In genomic region chr12:75389706-75390105, GRCh38 we compare ENCODE assay signal across 10 cellular contexts. TPM values are rescaled to one million over a fixed set of nuclear protein-coding genes. Genes with fewer than 3 reads are reported as not detected.
DNase-seq lines count a peak whose midpoint lies in the region; ATAC-seq and TF ChIP-seq lines count a peak whose summit lies in the region.
"Had no signal": no experiment of that assay in that cellular context is flagged by ENCODE, and none has a peak within 500 bp of the region (broad histone marks: within the 10 kb centered on the region; RNA-seq: fewer than 3 reads in every experiment).

No MANE protein-coding gene starts in this region.

- no peak for TF ChIP-seq CTCF in activated B cell treated with CpG ODN at 0.5 μM for 24 hours (IDR thresholded peaks at IDR 0.05)
- TF ChIP-seq CTCF in glutamatergic neuron (IDR thresholded peaks at IDR 0.05; ENCODE audit: partially characterized antibody, unreplicated experiment): no peak
- no peak for TF ChIP-seq CTCF in stomach (IDR thresholded peaks at IDR 0.05)

- peak overlapping the region; percentile 8 to 60 (median 52) for H3K4me3 ChIP-seq in stomach

- peaks cover 0 to 4% (median 0%) of the 10 kb centered on the region in 3 donors for H3K9me3 Mint-ChIP-seq in IgD-negative memory B cell
- no peaks in the 10 kb centered on the region for H3K9me3 Mint-ChIP-seq in activated B cell treated with CpG ODN at 0.5 μM for 24 hours
- peaks cover 2% of the 10 kb centered on the region for H3K9me3 Mint-ChIP-seq in glutamatergic neuron (ENCODE audit: unreplicated experiment)

- peak overlapping the region in 4 of 5 donors; percentile 87 to 95 (median 90) for H3K27ac ChIP-seq in stomach
- H3K27ac ChIP-seq: RWPE1 had no signal

- peaks cover 2% of the 10 kb centered on the region for H3K36me3 Mint-ChIP-seq in IgD-negative memory B cell
- peaks cover 4% of the 10 kb centered on the region for H3K36me3 Mint-ChIP-seq in activated B cell treated with CpG ODN at 0.5 μM for 24 hours (ENCODE audit: low read depth)
- no peaks in the 10 kb centered on the region for H3K36me3 Mint-ChIP-seq in glutamatergic neuron (ENCODE audit: unreplicated experiment)

- H3K27ac Mint-ChIP-seq in IgD-negative memory B cell (peak overlapping the region in 1 of 3 donors; percentile 85), activated B cell treated with CpG ODN at 0.5 μM for 24 hours (peak overlapping the region; percentile 97), glutamatergic neuron (ENCODE audit: unreplicated experiment) (no peak overlapping the region)

- H3K9me3 ChIP-seq in stomach: no peaks in the 10 kb centered on the region

- DNase-seq in activated B cell treated with CpG ODN at 0.5 μM for 24 hours (no peak), glutamatergic neuron (no peak), stomach (no peak), COR-L47 (lab: John Stamatoyannopoulos, UW) (no peak), GOT3 (lab: John Stamatoyannopoulos, UW) (no peak)

- intact Hi-C loops in activated B cell treated with CpG ODN at 0.5 μM for 24 hours (cut with micrococcal nuclease): loop anchor here (2.0 to 10.0 kb wide), 4 partner anchors 48 to 1675 kb away; partner anchors contain the start of genes E2F7 and OSBPL8
- intact Hi-C loops in stomach (cut with DNase I; ENCODE audit: low total_unique reads): no loop called here

- POLR2A ChIA-PET in activated B cell treated with CpG ODN at 0.5 μM for 24 hours (lab: Charles Lee): interaction anchor here (0.5 to 3.6 kb wide), 4 partner anchors 9 to 1583 kb away, joined by 3 to 11 read pairs (median 6); partner anchors contain the start of gene BBS10

- no peaks in the 10 kb centered on the region for H3K36me3 ChIP-seq in stomach
- H3K36me3 ChIP-seq: brain microvascular endothelial cell had no signal

- no peak for ATAC-seq in activated B cell treated with CpG ODN at 0.5 μM for 24 hours (ENCODE audit: low read depth)
- no peak for ATAC-seq in GM18519 (IDR thresholded peaks at IDR 0.05; ENCODE audit: low FRiP score, unreplicated experiment)

- TF ChIP-seq EP300 in stomach (IDR thresholded peaks at IDR 0.05): no peak

- H3K27me3 ChIP-seq in stomach: no peaks in the 10 kb centered on the region
- H3K27me3 ChIP-seq: brain microvascular endothelial cell had no signal

- WGBS in stomach, 5 donors: 19 to 41% (median 24%) methylated on average over 1 of the region's 1 CpG

- CTCF ChIA-PET in activated B cell treated with CpG ODN at 0.5 μM for 24 hours (lab: Charles Lee): no interaction called here

- H3K4me1 ChIP-seq in stomach: peaks cover 13 to 29% (median 18%) of the 10 kb centered on the region in 4 donors

- H3K4me3 Mint-ChIP-seq in IgD-negative memory B cell (peak overlapping the region in 3 of 4 donors; percentile 63 to 97 (median 95)), activated B cell treated with CpG ODN at 0.5 μM for 24 hours (peak overlapping the region; percentile 94), glutamatergic neuron (ENCODE audit: unreplicated experiment) (peak overlapping the region; percentile 45)

- no peak for TF ChIP-seq POLR2A in stomach (IDR thresholded peaks at IDR 0.05)

- peaks cover 9 to 38% (median 37%) of the 10 kb centered on the region in 3 donors for H3K4me1 Mint-ChIP-seq in IgD-negative memory B cell
- H3K4me1 Mint-ChIP-seq in activated B cell treated with CpG ODN at 0.5 μM for 24 hours: peaks cover 38% of the 10 kb centered on the region
- peaks cover 9% of the 10 kb centered on the region for H3K4me1 Mint-ChIP-seq in glutamatergic neuron (ENCODE audit: low read depth, unreplicated experiment)

- H3K27me3 Mint-ChIP-seq in IgD-negative memory B cell: no peaks in the 10 kb centered on the region
- no peaks in the 10 kb centered on the region for H3K27me3 Mint-ChIP-seq in activated B cell treated with CpG ODN at 0.5 μM for 24 hours
- no peaks in the 10 kb centered on the region for H3K27me3 Mint-ChIP-seq in glutamatergic neuron (ENCODE audit: unreplicated experiment)

RNA-seq across cellular contexts. Expression of gene GLIPR1L2, which starts 1.2 kb away (rescaled TPM):
- 1.6 TPM for polyA plus RNA-seq in IgD-negative memory B cell
- 0.20 TPM in 1 of 2 replicates, not detected in the other for total RNA-seq in activated B cell treated with CpG ODN at 0.5 μM for 24 hours
- total RNA-seq in glutamatergic neuron (ENCODE audit: unreplicated experiment): not detected
- total RNA-seq in stomach: not detected
- under 1 TPM; 0.46 to 0.93 (median 0.78) TPM for polyA plus RNA-seq in stomach

RNA-seq across cellular contexts. Expression of gene GLIPR1L1, which starts 55.2 kb away (rescaled TPM):
- not detected for polyA plus RNA-seq in IgD-negative memory B cell
- not detected in 2 replicates for total RNA-seq in activated B cell treated with CpG ODN at 0.5 μM for 24 hours
- total RNA-seq in glutamatergic neuron (ENCODE audit: unreplicated experiment): not detected
- total RNA-seq in stomach: not detected
- not detected for polyA plus RNA-seq in stomach
- total RNA-seq: mononuclear cell had no signal

RNA-seq across cellular contexts. Expression of gene CAPS2, which starts 59.6 kb away (rescaled TPM):
- polyA plus RNA-seq in IgD-negative memory B cell (1.5 TPM), stomach (1 to 10 TPM; 1.7 to 3.7 (median 1.8) TPM)
- total RNA-seq in activated B cell treated with CpG ODN at 0.5 μM for 24 hours (3.1 and 3.8 TPM in 2 replicates), glutamatergic neuron (ENCODE audit: unreplicated experiment) (6.8 TPM), stomach (10 to 100 TPM in 3 of 5 donors, 1 to 10 TPM in 2; 1.3 to 74.7 (median 16.5) TPM)

Comparison
In these comparisons a context has a peak if more than half of its experiments do, and no peak if none do; other contexts are left out.
1. H3K4me3 Mint-ChIP-seq: peak in every context shown above with its lines; median percentile 95 in IgD-negative memory B cell; 94 in activated B cell treated with CpG ODN at 0.5 μM for 24 hours; 45 in glutamatergic neuron.